ENCODE assay signal across 1 cellular context in genomic region chr11:1988174-1988573, GRCh38.
TF ChIP-seq lines count a peak whose summit lies in the region.

No MANE protein-coding gene starts in this region.

TF ChIP-seq in HepG2, 621 proteins besides CTCF, POLR2A, EP300 and RAD21:
- TF ChIP-seq EHMT2 (IDR thresholded peaks at IDR 0.05; ENCODE audit: borderline replicate concordance, low read depth, low read length), result no peak
- TF ChIP-seq FOSL2 (CRISPR knock-in tag; IDR thresholded peaks at IDR 0.05), result no peak
